ENCODE assay signal across 25 cellular contexts in genomic region chr11:69647349-69647748, GRCh38. TPM values are rescaled to one million over a fixed set of nuclear protein-coding genes. Genes with fewer than 3 reads are reported as not detected.
A peak's percentile ranks its signal among the peaks of the same experiment; 100 is the strongest.
DNase-seq lines count a peak whose midpoint lies in the region; ATAC-seq and TF ChIP-seq lines count a peak whose summit lies in the region.
"Had no signal": no experiment of that assay in that cellular context is flagged by ENCODE, and none has a peak within 500 bp of the region (broad histone marks: within the 10 kb centered on the region; RNA-seq: fewer than 3 reads in every experiment).

No MANE protein-coding gene starts in this region.

- DNase-seq in activated naive CD4-positive, alpha-beta T cell treated with anti-CD3 and anti-CD28 coated beads, Interleukin-2, amount 50 U/mL, for 16 hours = peak; percentile 7
- no peak for DNase-seq in activated naive CD4-positive, alpha-beta T cell treated with anti-CD3 and anti-CD28 coated beads, Interleukin-2, amount 50 U/mL, for 72 hours (ENCODE audit: low spot score in 2 of 2)
- DNase-seq in RPMI7951 (ENCODE audit: low read depth) (peak; percentile 26), endothelial cell (ENCODE audit: low spot score) (no peak), spleen (peak; percentile 66), SIG-M5 treated with dmso at 0.1 percent for 504 hours (lab: John Stamatoyannopoulos, UW; ENCODE audit: unreplicated experiment) (no peak), DMS 273 (lab: John Stamatoyannopoulos, UW; ENCODE audit: unreplicated experiment) (no peak), NOMO-1 (lab: John Stamatoyannopoulos, UW; ENCODE audit: unreplicated experiment in 2 of 2) (no peak)
- DNase-seq: activated CD4-positive, alpha-beta T cell treated with anti-CD3 and anti-CD28 coated beads, Interleukin-2, amount 10 ng/mL, durations not matched to agents 7 days and 5 days; activated CD8-positive, alpha-beta memory T cell treated with anti-CD3 and anti-CD28 coated beads, Interleukin-2, amount 50 U/mL, for 48 hours; CD4-positive, alpha-beta memory T cell; hippocampal formation; KG1; midbrain; NCI-H1092; NCI-H2081 treated with DMSO at 0.1 percent for 48 hours; NCI-H510A treated with DMSO at 0.1 percent for 48 hours; nephron progenitor cell had no signal

- peaks cover 0 to 91% (median 30%) of the 10 kb centered on the region in 6 donors for H3K36me3 ChIP-seq in spleen

- H3K4me1 Mint-ChIP-seq in endothelial cell (ENCODE audit: unreplicated experiment) = peaks cover 3% of the 10 kb centered on the region
- H3K4me1 Mint-ChIP-seq: activated CD4-positive, alpha-beta T cell treated with anti-CD3 and anti-CD28 coated beads, Interleukin-2, amount 10 ng/mL, durations not matched to agents 7 days and 5 days; CD4-positive, alpha-beta memory T cell; stimulated activated effector memory CD8-positive, alpha-beta T cell treated with anti-CD3 and anti-CD28 coated beads, Interleukin-12 subunit alpha, Interleukin-12 subunit beta, amount 100 ng/mL, for 72 hours had no signal

- H3K36me3 Mint-ChIP-seq in activated naive CD4-positive, alpha-beta T cell treated with anti-CD3 and anti-CD28 coated beads, Interleukin-2, amount 50 U/mL, for 72 hours = no peaks in the 10 kb centered on the region
- H3K36me3 Mint-ChIP-seq in endothelial cell (ENCODE audit: low read depth, unreplicated experiment) = no peaks in the 10 kb centered on the region
- H3K36me3 Mint-ChIP-seq: stimulated activated effector memory CD8-positive, alpha-beta T cell treated with anti-CD3 and anti-CD28 coated beads, Interleukin-12 subunit alpha, Interleukin-12 subunit beta, amount 100 ng/mL, for 72 hours had no signal

- TF ChIP-seq CTCF in endothelial cell (IDR thresholded peaks at IDR 0.05; ENCODE audit: unreplicated experiment) (no peak), spleen (IDR thresholded peaks at IDR 0.05 in 8 of 11, conservative IDR thresholded peaks at IDR 0.05 in 3 of 11) (no peak)

- intact Hi-C loops in spleen (cut with DNase I; ENCODE audit: low total_unique reads) = no loop called here

- H3K4me1 ChIP-seq in spleen = peaks cover 15 to 72% (median 34%) of the 10 kb centered on the region in 6 donors

- H3K27ac Mint-ChIP-seq in activated naive CD4-positive, alpha-beta T cell treated with anti-CD3 and anti-CD28 coated beads, Interleukin-2, amount 50 U/mL, for 72 hours = no peak overlapping the region
- peak overlapping the region; percentile 48 for H3K27ac Mint-ChIP-seq in endothelial cell (ENCODE audit: unreplicated experiment)
- H3K27ac Mint-ChIP-seq: activated CD4-positive, alpha-beta T cell treated with anti-CD3 and anti-CD28 coated beads, Interleukin-2, amount 10 ng/mL, durations not matched to agents 7 days and 5 days; CD4-positive, alpha-beta memory T cell; stimulated activated effector memory CD8-positive, alpha-beta T cell treated with anti-CD3 and anti-CD28 coated beads, Interleukin-12 subunit alpha, Interleukin-12 subunit beta, amount 100 ng/mL, for 72 hours had no signal

- no peaks in the 10 kb centered on the region for H3K27me3 Mint-ChIP-seq in endothelial cell (ENCODE audit: unreplicated experiment)

- H3K4me3 Mint-ChIP-seq in endothelial cell (ENCODE audit: unreplicated experiment) = no peak overlapping the region
- H3K4me3 Mint-ChIP-seq: activated CD4-positive, alpha-beta T cell treated with anti-CD3 and anti-CD28 coated beads, Interleukin-2, amount 10 ng/mL, durations not matched to agents 7 days and 5 days; CD4-positive, alpha-beta memory T cell; H9; nephron progenitor cell; stimulated activated effector memory CD8-positive, alpha-beta T cell treated with anti-CD3 and anti-CD28 coated beads, Interleukin-12 subunit alpha, Interleukin-12 subunit beta, amount 100 ng/mL, for 72 hours had no signal

- no peak overlapping the region for H3K27ac ChIP-seq in spleen
- H3K27ac ChIP-seq: HL-60, thoracic aorta had no signal

- no peak for ATAC-seq in activated naive CD4-positive, alpha-beta T cell treated with anti-CD3 and anti-CD28 coated beads, Interleukin-2, amount 50 U/mL, for 72 hours
- ATAC-seq: stimulated activated effector memory CD8-positive, alpha-beta T cell treated with anti-CD3 and anti-CD28 coated beads, Interleukin-12 subunit alpha, Interleukin-12 subunit beta, amount 100 ng/mL, for 72 hours had no signal

- WGBS in spleen, 5 donors = 74 to 87% (median 85%) methylated on average over 11 to 14 of the region's 14 CpGs

- H3K9me3 Mint-ChIP-seq in activated naive CD4-positive, alpha-beta T cell treated with anti-CD3 and anti-CD28 coated beads, Interleukin-2, amount 50 U/mL, for 72 hours = no peaks in the 10 kb centered on the region
- H3K9me3 Mint-ChIP-seq in endothelial cell (ENCODE audit: unreplicated experiment) = no peaks in the 10 kb centered on the region
- H3K9me3 Mint-ChIP-seq: activated CD4-positive, alpha-beta T cell treated with anti-CD3 and anti-CD28 coated beads, Interleukin-2, amount 10 ng/mL, durations not matched to agents 7 days and 5 days; CD4-positive, alpha-beta memory T cell; H9; nephron progenitor cell; stimulated activated effector memory CD8-positive, alpha-beta T cell treated with anti-CD3 and anti-CD28 coated beads, Interleukin-12 subunit alpha, Interleukin-12 subunit beta, amount 100 ng/mL, for 72 hours had no signal

- no peak overlapping the region for H3K4me3 ChIP-seq in spleen
- H3K4me3 ChIP-seq: thoracic aorta had no signal

- no peak for TF ChIP-seq POLR2A in spleen (IDR thresholded peaks at IDR 0.05)

- H3K9me3 ChIP-seq in spleen = no peaks in the 10 kb centered on the region
- H3K9me3 ChIP-seq: thoracic aorta had no signal

- peaks cover 0 to 18% (median 0%) of the 10 kb centered on the region in 7 donors for H3K27me3 ChIP-seq in spleen (replicated peaks in 1 of 7)

RNA-seq across cellular contexts. Expression of gene CCND1, which starts 6.4 kb away (rescaled TPM):
- total RNA-seq in activated naive CD4-positive, alpha-beta T cell treated with anti-CD3 and anti-CD28 coated beads, Interleukin-2, amount 50 U/mL, for 72 hours = under 1 TPM; 0.16 to 0.39 TPM
- total RNA-seq in RPMI7951 (2014; rRNA removed; shearing (Covaris generic)) = 173 and 194 TPM in 2 replicates
- 55.6 TPM for total RNA-seq in endothelial cell (ENCODE audit: unreplicated experiment)
- total RNA-seq in spleen = 10 to 100 TPM; 14.3 to 96.6 (median 60.5) TPM
- polyA plus RNA-seq in spleen = 10 to 100 TPM in 1 of 3 donors, 1 to 10 TPM in 2; 4.3 to 22.7 (median 6.4) TPM

RNA-seq across cellular contexts. Expression of gene LTO1, which starts 27.8 kb away (rescaled TPM):
- 10 to 100 TPM; 19.1 to 21.0 TPM for total RNA-seq in activated naive CD4-positive, alpha-beta T cell treated with anti-CD3 and anti-CD28 coated beads, Interleukin-2, amount 50 U/mL, for 72 hours
- 17.4 and 21.4 TPM in 2 replicates for total RNA-seq in RPMI7951 (2014; rRNA removed; shearing (Covaris generic))
- total RNA-seq in endothelial cell (ENCODE audit: unreplicated experiment) (23.3 TPM), spleen (10 to 100 TPM; 21.0 to 41.4 (median 31.3) TPM)
- polyA plus RNA-seq in spleen = 10 to 100 TPM; 17.5 to 32.3 (median 30.8) TPM

RNA-seq across cellular contexts. Expression of gene FGF19, which starts 56.5 kb away (rescaled TPM):
- total RNA-seq in activated naive CD4-positive, alpha-beta T cell treated with anti-CD3 and anti-CD28 coated beads, Interleukin-2, amount 50 U/mL, for 72 hours = under 1 TPM in 1 of 2 donors, not detected in 1; 0.11 TPM
- total RNA-seq in RPMI7951 (2014; rRNA removed; shearing (Covaris generic)) = not detected in 2 replicates
- not detected for total RNA-seq in endothelial cell (ENCODE audit: unreplicated experiment)
- not detected for total RNA-seq in spleen
- not detected for polyA plus RNA-seq in spleen
- total RNA-seq: A172; activated CD4-positive, alpha-beta T cell treated with anti-CD3 and anti-CD28 coated beads, Interleukin-2, amount 10 ng/mL, durations not matched to agents 7 days and 5 days; aorta; CD4-positive, alpha-beta memory T cell; fibroblast of villous mesenchyme; thoracic aorta had no signal
- polyA plus RNA-seq: aorta; CD4-positive, alpha-beta memory T cell had no signal

Comparison
In these comparisons a context has a peak if more than half of its experiments do, and no peak if none do; other contexts are left out.
1. DNase-seq: peak in activated naive CD4-positive, alpha-beta T cell treated with anti-CD3 and anti-CD28 coated beads, Interleukin-2, amount 50 U/mL, for 16 hours (single experiment), RPMI7951 (single experiment) and spleen (single experiment); none in activated naive CD4-positive, alpha-beta T cell treated with anti-CD3 and anti-CD28 coated beads, Interleukin-2, amount 50 U/mL, for 72 hours (0 of 2), endothelial cell (single experiment), SIG-M5 treated with dmso at 0.1 percent for 504 hours (single experiment), DMS 273 (single experiment) and NOMO-1 (0 of 2).
2. RNA of gene CCND1, which starts 6.4 kb away (total RNA-seq): 173 to 194 TPM in RPMI7951, 14.3 to 96.6 TPM in spleen and 55.6 TPM in endothelial cell (single experiment); 0.16 to 0.39 TPM in activated naive CD4-positive, alpha-beta T cell treated with anti-CD3 and anti-CD28 coated beads, Interleukin-2, amount 50 U/mL, for 72 hours; every median in the first group is over 10 times any median in the second.